ENCODE assay signal across 20 cellular contexts in the genomic region with DNA sequence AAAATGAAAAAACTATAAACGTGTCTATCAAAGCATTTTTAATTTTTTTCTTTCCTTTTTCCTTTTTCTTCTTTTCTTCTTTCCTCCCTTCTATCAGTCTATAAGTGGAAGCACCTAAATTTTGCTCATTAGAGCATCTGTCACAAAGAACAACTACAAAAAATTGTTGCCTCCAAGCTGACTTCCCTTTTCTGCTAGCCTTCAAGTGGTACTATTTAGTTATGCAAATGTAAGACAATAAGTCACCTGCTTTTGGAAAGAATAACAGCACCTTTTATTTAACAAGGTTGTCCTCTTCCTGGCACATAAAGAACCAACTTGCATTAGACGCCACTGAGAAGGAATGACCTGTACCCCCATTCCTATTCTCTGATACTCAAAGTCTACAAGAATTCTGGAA. TPM values are rescaled to one million over a fixed set of nuclear protein-coding genes. Genes with fewer than 3 reads are reported as not detected.
"Had no signal": no experiment of that assay in that cellular context is flagged by ENCODE, and none has a peak within 500 bp of the region (broad histone marks: within the 10 kb centered on the region; RNA-seq: fewer than 3 reads in every experiment).

No MANE protein-coding gene starts in this region.

- H3K36me3 ChIP-seq: heart left ventricle, right lobe of liver, suprapubic skin, thyroid gland had no signal

- H3K9me3 ChIP-seq: heart left ventricle, psoas muscle, right lobe of liver, suprapubic skin, thyroid gland had no signal

- H3K4me3 ChIP-seq: dorsolateral prefrontal cortex, heart left ventricle, lung, psoas muscle, right lobe of liver, suprapubic skin, thyroid gland had no signal

- ATAC-seq: heart left ventricle; left colon; left ventricle myocardium superior; psoas muscle; right lobe of liver; stimulated activated effector memory CD8-positive, alpha-beta T cell treated with anti-CD3 and anti-CD28 coated beads, Interleukin-12 subunit alpha, Interleukin-12 subunit beta, amount 100 ng/mL, for 72 hours; stimulated activated naive CD8-positive, alpha-beta T cell treated with anti-CD3 and anti-CD28 coated beads, Interleukin-15, Interleukin-2, amounts not matched to agents 100 U/mL and 50 U/mL, for 24 hours had no signal

- DNase-seq: dorsolateral prefrontal cortex; effector CD8-positive, alpha-beta T cell; foreskin melanocyte; heart left ventricle; hippocampal formation; left colon; left ventricle myocardium superior; mesendoderm; naive B cell; psoas muscle; retina; right lobe of liver; stimulated activated CD4-positive, alpha-beta T cell treated with anti-CD3 and anti-CD28 coated beads, Interleukin-4, amount 100 ng/mL, for 1 hour; stimulated activated CD8-positive, alpha-beta memory T cell treated with anti-CD3 and anti-CD28 coated beads, Interleukin-4, amount 100 ng/mL, for 48 hours; stimulated activated naive CD8-positive, alpha-beta T cell treated with anti-CD3 and anti-CD28 coated beads, Interleukin-15, Interleukin-2, amounts not matched to agents 100 U/mL and 50 U/mL, for 24 hours; thyroid gland had no signal

- H3K4me1 ChIP-seq: heart left ventricle, psoas muscle, right lobe of liver, suprapubic skin, thyroid gland had no signal

- H3K27ac ChIP-seq: dorsolateral prefrontal cortex, heart left ventricle, psoas muscle, right lobe of liver, suprapubic skin, thyroid gland had no signal

RNA-seq across cellular contexts. Expression of gene LHX9, which starts 59.7 kb away (rescaled TPM):
- total RNA-seq: glomerular endothelial cell, suprapubic skin, thyroid gland had no signal
